Comparison of ENCODE assay signal across 40 cellular contexts in the genomic region with DNA sequence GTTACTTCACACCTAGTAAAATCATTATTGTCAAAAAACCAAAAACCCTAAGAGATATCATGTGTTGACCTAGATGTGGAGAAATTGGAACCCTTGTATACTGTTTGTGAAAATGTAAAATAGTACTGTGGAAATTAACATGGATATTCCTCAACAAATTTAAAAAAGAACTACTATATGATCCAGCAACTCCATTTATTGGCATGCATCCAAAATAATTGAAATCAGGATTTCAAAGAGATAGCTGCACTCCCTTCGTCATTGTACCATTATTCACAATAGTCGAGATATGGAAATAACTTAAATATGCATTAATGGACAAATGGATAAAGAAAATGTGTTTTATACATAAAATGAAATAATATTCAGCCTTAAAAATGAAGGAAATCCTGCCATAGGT.
"Had no signal": no experiment of that assay in that cellular context is flagged by ENCODE, and none has a peak within 500 bp of the region (broad histone marks: within the 10 kb centered on the region; RNA-seq: fewer than 3 reads in every experiment).

No MANE protein-coding gene starts in this region.

- DNase-seq: activated effector memory CD4-positive, alpha-beta T cell treated with anti-CD3 and anti-CD28 coated beads, Interleukin-2, amount 50 U/mL, for 16 hours; activated effector memory CD4-positive, alpha-beta T cell treated with Interleukin-2 at 50 U/mL for 16 hours; activated gamma-delta T cell; activated gamma-delta T cell treated with Interleukin-2 at 50 U/mL for 16 hours; activated naive CD4-positive, alpha-beta T cell; activated naive CD4-positive, alpha-beta T cell treated with anti-CD3 and anti-CD28 coated beads for 36 hours; activated naive CD4-positive, alpha-beta T cell treated with anti-CD3 and anti-CD28 coated beads, Interleukin-2, amount 10 ng/mL, durations not matched to agents 7 days and 5 days; activated naive CD4-positive, alpha-beta T cell treated with anti-CD3 and anti-CD28 coated beads, Interleukin-2, amount 50 U/mL, for 16 hours; activated naive CD4-positive, alpha-beta T cell treated with Interleukin-2 at 50 U/mL for 16 hours; activated naive CD8-positive, alpha-beta T cell treated with anti-CD3 and anti-CD28 coated beads for 36 hours; activated naive CD8-positive, alpha-beta T cell treated with anti-CD3 and anti-CD28 coated beads, Interleukin-2, amount 10 ng/mL, durations not matched to agents 7 days and 5 days; activated naive CD8-positive, alpha-beta T cell treated with anti-CD3 and anti-CD28 coated beads, Interleukin-2, amount 50 U/mL, for 24 hours; activated T-cell treated with anti-CD3 and anti-CD28 coated beads, Interleukin-2, amount 50 U/mL, for 1 hour; activated T-cell treated with anti-CD3 and anti-CD28 coated beads, Interleukin-2, amount 50 U/mL, for 24 hours; activated T-cell treated with anti-CD3 and anti-CD28 coated beads, Interleukin-2, amount 50 U/mL, for 4 hours; activated T-cell treated with anti-CD3 and anti-CD28 coated beads, Interleukin-2, amount 50 U/mL, for 48 hours; activated T-cell treated with anti-CD3 and anti-CD28 coated beads, Interleukin-2, amount 50 U/mL, for 72 hours; adrenal gland; amniotic stem cell; amygdala; anterior cingulate cortex; aorta; body of pancreas; brain microvascular endothelial cell; caudate nucleus; central memory CD4-positive, alpha-beta T cell; cerebellar nuclear complex had no signal

- H3K4me3 Mint-ChIP-seq: activated naive CD4-positive, alpha-beta T cell treated with anti-CD3 and anti-CD28 coated beads for 36 hours; activated naive CD4-positive, alpha-beta T cell treated with anti-CD3 and anti-CD28 coated beads, Interleukin-2, amount 10 ng/mL, durations not matched to agents 7 days and 5 days; activated naive CD4-positive, alpha-beta T cell treated with anti-CD3 and anti-CD28 coated beads, Interleukin-2, amount 50 U/mL, for 24 hours; activated naive CD8-positive, alpha-beta T cell; activated naive CD8-positive, alpha-beta T cell treated with anti-CD3 and anti-CD28 coated beads for 36 hours; activated naive CD8-positive, alpha-beta T cell treated with anti-CD3 and anti-CD28 coated beads, Interleukin-2, amount 10 ng/mL, durations not matched to agents 7 days and 5 days; activated naive CD8-positive, alpha-beta T cell treated with anti-CD3 and anti-CD28 coated beads, Interleukin-2, amount 50 U/mL, for 24 hours; activated T-cell treated with anti-CD3 and anti-CD28 coated beads, Interleukin-2, amount 50 U/mL, for 24 hours; activated T-cell treated with anti-CD3 and anti-CD28 coated beads, Interleukin-2, amount 50 U/mL, for 4 hours; activated T-cell treated with anti-CD3 and anti-CD28 coated beads, Interleukin-2, amount 50 U/mL, for 72 hours; activated T-helper 1 cell treated with anti-CD3 and anti-CD28 coated beads, Interleukin-12 subunit alpha, Interleukin-12 subunit beta, Interleukin-2, Interleukin-4 antibody, amounts not matched to agents 30 ng/mL and 10 ng/mL and 1 ng/mL, durations not matched to agents 14 hours and 24 hours and 36 hours; activated T-helper 17 cell treated with anti-CD3 and anti-CD28 coated beads, Interleukin-2, amount 50 U/mL, for 72 hours; brain; central memory CD8-positive, alpha-beta T cell had no signal

- FAIRE-seq: astrocyte, bronchial epithelial cell had no signal

- H3K27ac ChIP-seq: adrenal gland, ascending aorta, body of pancreas, brain microvascular endothelial cell, breast epithelium, cardiac muscle cell had no signal

- ATAC-seq: activated naive CD4-positive, alpha-beta T cell treated with anti-CD3 and anti-CD28 coated beads, Interleukin-2, amount 50 U/mL, for 72 hours; activated naive CD8-positive, alpha-beta T cell treated with anti-CD3 and anti-CD28 coated beads, Interleukin-2, amount 50 U/mL, for 24 hours; activated T-cell treated with anti-CD3 and anti-CD28 coated beads, Interleukin-2, amount 50 U/mL, for 4 hours; activated T-cell treated with anti-CD3 and anti-CD28 coated beads, Interleukin-2, amount 50 U/mL, for 72 hours; activated T-helper 17 cell treated with anti-CD3 and anti-CD28 coated beads, Interleukin-2, amount 50 U/mL, for 72 hours; body of pancreas had no signal

- H3K36me3 ChIP-seq: adrenal gland, ascending aorta, brain microvascular endothelial cell, breast epithelium, cardiac muscle cell had no signal

- H3K4me1 ChIP-seq: ascending aorta, breast epithelium had no signal

- H3K4me1 Mint-ChIP-seq: activated naive CD4-positive, alpha-beta T cell treated with anti-CD3 and anti-CD28 coated beads, Interleukin-2, amount 10 ng/mL, durations not matched to agents 7 days and 5 days; activated naive CD4-positive, alpha-beta T cell treated with anti-CD3 and anti-CD28 coated beads, Interleukin-2, amount 50 U/mL, for 24 hours; activated naive CD8-positive, alpha-beta T cell treated with anti-CD3 and anti-CD28 coated beads for 36 hours; activated naive CD8-positive, alpha-beta T cell treated with anti-CD3 and anti-CD28 coated beads, Interleukin-2, amount 10 ng/mL, durations not matched to agents 7 days and 5 days; activated naive CD8-positive, alpha-beta T cell treated with anti-CD3 and anti-CD28 coated beads, Interleukin-2, amount 50 U/mL, for 24 hours; activated T-helper 17 cell treated with anti-CD3 and anti-CD28 coated beads, Interleukin-2, amount 50 U/mL, for 72 hours had no signal

- H3K4me3 ChIP-seq: adrenal gland, ascending aorta, body of pancreas, breast epithelium, cardiac muscle cell had no signal

- H3K36me3 Mint-ChIP-seq: activated naive CD4-positive, alpha-beta T cell treated with anti-CD3 and anti-CD28 coated beads, Interleukin-2, amount 10 ng/mL, durations not matched to agents 7 days and 5 days had no signal

- H3K27me3 ChIP-seq: adrenal gland, ascending aorta, body of pancreas, brain microvascular endothelial cell, breast epithelium, cardiac muscle cell had no signal

- H3K27me3 Mint-ChIP-seq: activated naive CD4-positive, alpha-beta T cell treated with anti-CD3 and anti-CD28 coated beads, Interleukin-2, amount 10 ng/mL, durations not matched to agents 7 days and 5 days; activated naive CD4-positive, alpha-beta T cell treated with anti-CD3 and anti-CD28 coated beads, Interleukin-2, amount 50 U/mL, for 24 hours; activated naive CD8-positive, alpha-beta T cell; activated naive CD8-positive, alpha-beta T cell treated with anti-CD3 and anti-CD28 coated beads for 36 hours; activated naive CD8-positive, alpha-beta T cell treated with anti-CD3 and anti-CD28 coated beads, Interleukin-2, amount 10 ng/mL, durations not matched to agents 7 days and 5 days; activated naive CD8-positive, alpha-beta T cell treated with anti-CD3 and anti-CD28 coated beads, Interleukin-2, amount 50 U/mL, for 24 hours; activated T-cell treated with anti-CD3 and anti-CD28 coated beads, Interleukin-2, amount 50 U/mL, for 24 hours; activated T-helper 17 cell treated with anti-CD3 and anti-CD28 coated beads, Interleukin-2, amount 50 U/mL, for 72 hours; brain; central memory CD8-positive, alpha-beta T cell had no signal

- H3K27ac Mint-ChIP-seq: activated naive CD4-positive, alpha-beta T cell treated with anti-CD3 and anti-CD28 coated beads for 36 hours; activated naive CD4-positive, alpha-beta T cell treated with anti-CD3 and anti-CD28 coated beads, Interleukin-2, amount 10 ng/mL, durations not matched to agents 7 days and 5 days; activated naive CD4-positive, alpha-beta T cell treated with anti-CD3 and anti-CD28 coated beads, Interleukin-2, amount 50 U/mL, for 24 hours; activated naive CD4-positive, alpha-beta T cell treated with anti-CD3 and anti-CD28 coated beads, Interleukin-2, amount 50 U/mL, for 72 hours; activated naive CD8-positive, alpha-beta T cell; activated naive CD8-positive, alpha-beta T cell treated with anti-CD3 and anti-CD28 coated beads for 36 hours; activated naive CD8-positive, alpha-beta T cell treated with anti-CD3 and anti-CD28 coated beads, Interleukin-2, amount 10 ng/mL, durations not matched to agents 7 days and 5 days; activated naive CD8-positive, alpha-beta T cell treated with anti-CD3 and anti-CD28 coated beads, Interleukin-2, amount 50 U/mL, for 24 hours; activated T-cell treated with anti-CD3 and anti-CD28 coated beads, Interleukin-2, amount 50 U/mL, for 24 hours; activated T-cell treated with anti-CD3 and anti-CD28 coated beads, Interleukin-2, amount 50 U/mL, for 72 hours; activated T-helper 1 cell treated with anti-CD3 and anti-CD28 coated beads, Interleukin-12 subunit alpha, Interleukin-12 subunit beta, Interleukin-2, Interleukin-4 antibody, amounts not matched to agents 30 ng/mL and 10 ng/mL and 1 ng/mL, durations not matched to agents 14 hours and 24 hours and 36 hours; activated T-helper 17 cell treated with anti-CD3 and anti-CD28 coated beads, Interleukin-2, amount 50 U/mL, for 72 hours; activated T-helper 2 cell treated with anti-CD3 and anti-CD28 coated beads, Interferon-gamma antibody, Interleukin-2, Interleukin-4, amounts not matched to agents 10 μg/mL and 5 μg/mL and 100 μg/mL, durations not matched to agents 14 hours and 24 hours and 36 hours; brain had no signal
